1 cellular context compared by ENCODE assay signal in the genomic region with DNA sequence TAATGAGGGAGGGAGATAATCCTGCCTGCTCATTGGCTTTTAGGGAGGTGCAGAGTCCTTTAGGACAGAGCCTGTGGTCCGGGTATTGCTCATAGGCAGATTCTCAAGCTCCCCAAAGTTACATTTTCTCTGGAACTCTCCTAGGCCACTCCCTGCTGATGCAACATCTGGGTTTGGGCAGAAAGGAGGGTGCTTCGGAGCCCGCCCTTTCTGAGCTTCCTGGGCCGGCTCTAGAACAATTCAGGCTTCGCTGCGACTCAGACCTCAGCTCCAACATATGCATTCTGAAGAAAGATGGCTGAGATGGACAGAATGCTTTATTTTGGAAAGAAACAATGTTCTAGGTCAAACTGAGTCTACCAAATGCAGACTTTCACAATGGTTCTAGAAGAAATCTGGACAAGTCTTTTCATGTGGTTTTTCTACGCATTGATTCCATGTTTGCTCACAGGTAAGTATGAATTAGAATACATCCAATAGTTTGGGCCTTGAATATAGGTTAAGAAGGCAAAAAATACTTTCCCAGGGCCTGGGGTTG.
TF ChIP-seq lines count a peak whose summit lies in the region.

Gene IL20RB, plus strand, starts transcription at position 233 of the 538 bp plus-strand sequence. Its CDS starts 131 bp downstream, at position 364.

TF ChIP-seq in SK-N-SH, 30 proteins besides CTCF, POLR2A, EP300 and RAD21 (continued from another document):
- TF ChIP-seq REST (IDR thresholded peaks at IDR 0.05; ENCODE audit: low read depth, low read length) = no peak
- TF ChIP-seq, protein P1, sequence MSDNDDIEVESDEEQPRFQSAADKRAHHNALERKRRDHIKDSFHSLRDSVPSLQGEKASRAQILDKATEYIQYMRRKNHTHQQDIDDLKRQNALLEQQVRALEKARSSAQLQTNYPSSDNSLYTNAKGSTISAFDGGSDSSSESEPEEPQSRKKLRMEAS (IDR thresholded peaks at IDR 0.05; ENCODE audit: low read depth) = no peak
